ENCODE assay signal across 9 cellular contexts in genomic region chr17:78144146-78144719, GRCh38. TPM values are rescaled to one million over a fixed set of nuclear protein-coding genes. Genes with fewer than 3 reads are reported as not detected.
DNase-seq lines count a peak whose midpoint lies in the region; ATAC-seq and TF ChIP-seq lines count a peak whose summit lies in the region.
"Had no signal": no experiment of that assay in that cellular context is flagged by ENCODE, and none has a peak within 500 bp of the region (broad histone marks: within the 10 kb centered on the region; RNA-seq: fewer than 3 reads in every experiment).

No MANE protein-coding gene starts in this region.

- ATAC-seq in psoas muscle: peak in 1 of 4 donors; percentile 33
- no peak for ATAC-seq in GM21515 (IDR thresholded peaks at IDR 0.05; ENCODE audit: unreplicated experiment)
- no peak for ATAC-seq in HG03039 (IDR thresholded peaks at IDR 0.05; ENCODE audit: unreplicated experiment)

- H3K9me3 ChIP-seq in psoas muscle: no peaks in the 10 kb centered on the region
- H3K9me3 ChIP-seq: thoracic aorta had no signal

- WGBS in psoas muscle, 3 donors: 48 to 52% (median 51%) methylated on average over 10 to 11 of the region's 11 CpGs

- peak overlapping the region in 1 of 2 donors; percentile 10 for H3K4me3 ChIP-seq in foreskin fibroblast (ENCODE audit: low read depth in 1 of 2, low read length in 2 of 2)
- H3K4me3 ChIP-seq in psoas muscle: no peak overlapping the region
- H3K4me3 ChIP-seq: thoracic aorta had no signal

- H3K36me3 ChIP-seq in psoas muscle (ENCODE audit: insufficient read depth in 1 of 2, low read depth in 1 of 2): no peaks in the 10 kb centered on the region
- H3K36me3 ChIP-seq: thoracic aorta had no signal

- peaks cover 24% of the 10 kb centered on the region for H3K36me3 Mint-ChIP-seq in activated CD4-positive, alpha-beta T cell treated with anti-CD3 and anti-CD28 coated beads, Interleukin-2, amount 10 ng/mL, durations not matched to agents 7 days and 5 days (ENCODE audit: low read depth)

- POLR2A ChIA-PET in activated CD4-positive, alpha-beta T cell treated with anti-CD3 and anti-CD28 coated beads, Interleukin-2, amount 10 ng/mL, durations not matched to agents 7 days and 5 days (lab: Charles Lee): no interaction called here

- CTCF ChIA-PET in activated CD4-positive, alpha-beta T cell treated with anti-CD3 and anti-CD28 coated beads, Interleukin-2, amount 10 ng/mL, durations not matched to agents 7 days and 5 days (lab: Charles Lee): interaction anchor here (0.7 to 0.9 kb wide), 4 partner anchors 9 to 20 kb away, joined by 3 to 4 read pairs (median 4); no protein-coding TSS in a partner anchor

- H3K4me3 Mint-ChIP-seq in activated CD4-positive, alpha-beta T cell treated with anti-CD3 and anti-CD28 coated beads, Interleukin-2, amount 10 ng/mL, durations not matched to agents 7 days and 5 days: no peak overlapping the region

- H3K4me1 Mint-ChIP-seq in activated CD4-positive, alpha-beta T cell treated with anti-CD3 and anti-CD28 coated beads, Interleukin-2, amount 10 ng/mL, durations not matched to agents 7 days and 5 days: peaks cover 29% of the 10 kb centered on the region

- intact Hi-C loops in psoas muscle (cut with DNase I): loop anchor here in 1 of 2 donors (5.0 kb wide), 1 partner anchor 38 kb away; no protein-coding TSS in a partner anchor

- TF ChIP-seq CTCF in foreskin fibroblast (IDR thresholded peaks at IDR 0.05; ENCODE audit: low read depth, low read length) (no peak), psoas muscle (IDR thresholded peaks at IDR 0.05) (no peak)

- peak overlapping the region; percentile 30 for H3K27ac ChIP-seq in psoas muscle
- H3K27ac ChIP-seq: thoracic aorta had no signal

- H3K27me3 ChIP-seq in psoas muscle (ENCODE audit: insufficient read depth in 3 of 3, low read length in 2 of 3): no peaks in the 10 kb centered on the region

- peaks cover 27% of the 10 kb centered on the region for H3K4me1 ChIP-seq in psoas muscle

- H3K27ac Mint-ChIP-seq in activated CD4-positive, alpha-beta T cell treated with anti-CD3 and anti-CD28 coated beads, Interleukin-2, amount 10 ng/mL, durations not matched to agents 7 days and 5 days: peak overlapping the region; percentile 60

- no peaks in the 10 kb centered on the region for H3K27me3 Mint-ChIP-seq in activated CD4-positive, alpha-beta T cell treated with anti-CD3 and anti-CD28 coated beads, Interleukin-2, amount 10 ng/mL, durations not matched to agents 7 days and 5 days

- no peaks in the 10 kb centered on the region for H3K9me3 Mint-ChIP-seq in activated CD4-positive, alpha-beta T cell treated with anti-CD3 and anti-CD28 coated beads, Interleukin-2, amount 10 ng/mL, durations not matched to agents 7 days and 5 days

- no peak for DNase-seq in activated CD4-positive, alpha-beta T cell treated with anti-CD3 and anti-CD28 coated beads, Interleukin-2, amount 10 ng/mL, durations not matched to agents 7 days and 5 days
- no peak for DNase-seq in activated CD4-positive, alpha-beta T cell treated with anti-CD3 and anti-CD28 coated beads, Interleukin-2, amount 50 U/mL, for 48 hours
- peak; percentile 90 for DNase-seq in SKM-1 (lab: John Stamatoyannopoulos, UW; ENCODE audit: unreplicated experiment)
- DNase-seq in foreskin fibroblast: peak; percentile 85 to 97
- DNase-seq in psoas muscle: peak; percentile 78 to 84
- no peak for DNase-seq in stimulated activated CD8-positive, alpha-beta memory T cell treated with anti-CD3 and anti-CD28 coated beads, Interleukin-4, amount 100 ng/mL, for 48 hours

RNA-seq across cellular contexts. Expression of gene C17orf99, which starts 2.0 kb away (rescaled TPM):
- not detected for total RNA-seq in activated CD4-positive, alpha-beta T cell treated with anti-CD3 and anti-CD28 coated beads, Interleukin-2, amount 10 ng/mL, durations not matched to agents 7 days and 5 days
- total RNA-seq in psoas muscle: not detected
- not detected for polyA plus RNA-seq in psoas muscle
- total RNA-seq: thoracic aorta had no signal

RNA-seq across cellular contexts. Expression of gene TMC8, which starts 13.7 kb away (rescaled TPM):
- 100 to 1,000 TPM; 331 to 364 TPM for total RNA-seq in activated CD4-positive, alpha-beta T cell treated with anti-CD3 and anti-CD28 coated beads, Interleukin-2, amount 10 ng/mL, durations not matched to agents 7 days and 5 days
- 1 to 10 TPM in 3 of 4 donors, under 1 TPM in 1; 0.89 to 2.8 (median 1.9) TPM for total RNA-seq in psoas muscle
- under 1 TPM; 0.30 to 0.79 (median 0.43) TPM for polyA plus RNA-seq in psoas muscle

RNA-seq across cellular contexts. Expression of gene TMC6, which starts 15.7 kb away (rescaled TPM):
- 100 to 1,000 TPM; 414 to 438 TPM for total RNA-seq in activated CD4-positive, alpha-beta T cell treated with anti-CD3 and anti-CD28 coated beads, Interleukin-2, amount 10 ng/mL, durations not matched to agents 7 days and 5 days
- total RNA-seq in psoas muscle: 10 to 100 TPM in 1 of 4 donors, 1 to 10 TPM in 3; 6.1 to 11.0 (median 7.9) TPM
- polyA plus RNA-seq in psoas muscle: 1 to 10 TPM; 2.7 to 3.9 (median 2.8) TPM

RNA-seq across cellular contexts. Expression of gene SYNGR2, which starts 24.1 kb away (rescaled TPM):
- 10 to 100 TPM; 49.7 to 57.6 TPM for total RNA-seq in activated CD4-positive, alpha-beta T cell treated with anti-CD3 and anti-CD28 coated beads, Interleukin-2, amount 10 ng/mL, durations not matched to agents 7 days and 5 days
- total RNA-seq in psoas muscle: 100 to 1,000 TPM; 134 to 313 (median 192) TPM
- 100 to 1,000 TPM in 2 of 3 donors, 10 to 100 TPM in 1; 61.7 to 181 (median 120) TPM for polyA plus RNA-seq in psoas muscle

RNA-seq across cellular contexts. Expression of gene TK1, which starts 42.6 kb away (rescaled TPM):
- 100 to 1,000 TPM; 121 to 136 TPM for total RNA-seq in activated CD4-positive, alpha-beta T cell treated with anti-CD3 and anti-CD28 coated beads, Interleukin-2, amount 10 ng/mL, durations not matched to agents 7 days and 5 days
- 1 to 10 TPM in 3 of 4 donors, under 1 TPM in 1; 0.68 to 3.1 (median 2.3) TPM for total RNA-seq in psoas muscle
- 1 to 10 TPM in 2 of 3 donors, under 1 TPM in 1; 0.88 to 1.5 (median 1.1) TPM for polyA plus RNA-seq in psoas muscle

Comparison
In these comparisons a context has a peak if more than half of its experiments do, and no peak if none do; other contexts are left out.
1. DNase-seq: peak in SKM-1 (single experiment), foreskin fibroblast (2 of 2) and psoas muscle (2 of 2); none in activated CD4-positive, alpha-beta T cell treated with anti-CD3 and anti-CD28 coated beads, Interleukin-2, amount 10 ng/mL, durations not matched to agents 7 days and 5 days (single experiment), activated CD4-positive, alpha-beta T cell treated with anti-CD3 and anti-CD28 coated beads, Interleukin-2, amount 50 U/mL, for 48 hours (0 of 2) and stimulated activated CD8-positive, alpha-beta memory T cell treated with anti-CD3 and anti-CD28 coated beads, Interleukin-4, amount 100 ng/mL, for 48 hours (single experiment).
2. RNA of gene TMC8, which starts 13.7 kb away (total RNA-seq): 331 to 364 TPM in activated CD4-positive, alpha-beta T cell treated with anti-CD3 and anti-CD28 coated beads, Interleukin-2, amount 10 ng/mL, durations not matched to agents 7 days and 5 days; 0.89 to 2.8 TPM in psoas muscle; every median in the first group is over 10 times any median in the second.
3. RNA of gene TMC6, which starts 15.7 kb away (total RNA-seq): 414 to 438 TPM in activated CD4-positive, alpha-beta T cell treated with anti-CD3 and anti-CD28 coated beads, Interleukin-2, amount 10 ng/mL, durations not matched to agents 7 days and 5 days; 6.1 to 11.0 TPM in psoas muscle; every median in the first group is over 10 times any median in the second.